Comparison of ENCODE assay signal across 15 cellular contexts in the genomic region with DNA sequence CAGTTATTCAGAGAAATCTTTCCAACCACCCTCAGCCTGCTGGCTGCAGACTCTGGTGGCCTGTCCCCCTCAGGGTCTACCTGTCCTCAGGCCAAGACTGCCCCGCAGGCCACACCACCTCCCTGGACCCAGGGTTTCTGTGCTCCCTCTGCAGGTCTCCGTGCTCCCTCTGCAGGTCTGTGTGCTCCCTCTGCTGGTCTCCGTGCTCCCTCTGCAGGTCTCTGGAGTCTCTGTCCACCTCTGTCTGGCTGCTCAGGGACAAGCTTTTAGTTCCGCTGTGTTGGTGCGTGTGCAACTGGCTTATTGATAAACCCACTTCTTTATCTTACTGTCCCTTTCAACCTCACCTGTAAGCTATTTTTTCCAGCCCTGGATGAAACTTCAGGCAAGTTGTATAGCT. TPM values are rescaled to one million over a fixed set of nuclear protein-coding genes. Genes with fewer than 3 reads are reported as not detected.
DNase-seq lines count a peak whose midpoint lies in the region; ATAC-seq and TF ChIP-seq lines count a peak whose summit lies in the region.
"Had no signal": no experiment of that assay in that cellular context is flagged by ENCODE, and none has a peak within 500 bp of the region (broad histone marks: within the 10 kb centered on the region; RNA-seq: fewer than 3 reads in every experiment).

No MANE protein-coding gene starts in this region.

- no peaks in the 10 kb centered on the region for H3K4me1 Mint-ChIP-seq in activated naive CD4-positive, alpha-beta T cell treated with anti-CD3 and anti-CD28 coated beads, Interleukin-2, amount 10 ng/mL, durations not matched to agents 7 days and 5 days
- no peaks in the 10 kb centered on the region for H3K4me1 Mint-ChIP-seq in activated naive CD4-positive, alpha-beta T cell treated with anti-CD3 and anti-CD28 coated beads for 36 hours (ENCODE audit: low read depth)
- H3K4me1 Mint-ChIP-seq: activated naive CD4-positive, alpha-beta T cell treated with anti-CD3 and anti-CD28 coated beads, Interleukin-2, amount 50 U/mL, for 24 hours had no signal

- no peaks in the 10 kb centered on the region for H3K27me3 Mint-ChIP-seq in activated naive CD4-positive, alpha-beta T cell treated with anti-CD3 and anti-CD28 coated beads, Interleukin-2, amount 10 ng/mL, durations not matched to agents 7 days and 5 days
- no peaks in the 10 kb centered on the region for H3K27me3 Mint-ChIP-seq in activated naive CD4-positive, alpha-beta T cell treated with anti-CD3 and anti-CD28 coated beads for 36 hours (ENCODE audit: low read depth)
- H3K27me3 Mint-ChIP-seq: activated naive CD4-positive, alpha-beta T cell treated with anti-CD3 and anti-CD28 coated beads, Interleukin-2, amount 50 U/mL, for 24 hours; effector memory CD8-positive, alpha-beta T cell; naive thymus-derived CD8-positive, alpha-beta T cell had no signal

- no peak for TF ChIP-seq CTCF in spleen (IDR thresholded peaks at IDR 0.05 in 8 of 11, conservative IDR thresholded peaks at IDR 0.05 in 3 of 11)
- no peak for TF ChIP-seq CTCF in heart left ventricle (IDR thresholded peaks at IDR 0.05)

- peaks cover 71% of the 10 kb centered on the region for H3K36me3 Mint-ChIP-seq in activated naive CD4-positive, alpha-beta T cell treated with anti-CD3 and anti-CD28 coated beads, Interleukin-2, amount 10 ng/mL, durations not matched to agents 7 days and 5 days
- H3K36me3 Mint-ChIP-seq in activated naive CD4-positive, alpha-beta T cell treated with anti-CD3 and anti-CD28 coated beads for 36 hours (ENCODE audit: low read depth) = peaks cover 17% of the 10 kb centered on the region

- DNase-seq in activated naive CD4-positive, alpha-beta T cell treated with anti-CD3 and anti-CD28 coated beads, Interleukin-2, amount 10 ng/mL, durations not matched to agents 7 days and 5 days = no peak
- DNase-seq in activated naive CD4-positive, alpha-beta T cell treated with anti-CD3 and anti-CD28 coated beads for 36 hours = no peak
- DNase-seq in RPMI7951 (ENCODE audit: low read depth) (peak; percentile 46), epithelial cell of prostate (ENCODE audit: low read depth, low spot score) (no peak), spleen (peak; percentile 53), SKM-1 treated with dmso at 0.1 percent for 144 hours (lab: John Stamatoyannopoulos, UW; ENCODE audit: unreplicated experiment) (no peak), heart left ventricle (no peak)
- DNase-seq: activated CD4-positive, alpha-beta T cell treated with anti-CD3 and anti-CD28 coated beads, Interleukin-2, amount 50 U/mL, for 1 hour; effector memory CD8-positive, alpha-beta T cell; naive thymus-derived CD8-positive, alpha-beta T cell; NCI-H2227 treated with DMSO at 0.1 percent for 48 hours; small intestine had no signal

- TF ChIP-seq POLR2A in spleen (IDR thresholded peaks at IDR 0.05) = no peak
- TF ChIP-seq POLR2A in heart left ventricle (IDR thresholded peaks at IDR 0.05) = no peak

- intact Hi-C loops in activated naive CD4-positive, alpha-beta T cell treated with anti-CD3 and anti-CD28 coated beads for 36 hours (cut with micrococcal nuclease) = no loop called here
- intact Hi-C loops in spleen (cut with DNase I; ENCODE audit: low total_unique reads) (no loop called here), heart left ventricle (cut with DNase I) (no loop called here)

- H3K27me3 ChIP-seq in spleen (replicated peaks in 1 of 7) = no peaks in the 10 kb centered on the region
- no peaks in the 10 kb centered on the region for H3K27me3 ChIP-seq in heart left ventricle
- H3K27me3 ChIP-seq: BLaER1 treated with 17β-estradiol and CSF1 and Interleukin-3, amounts not matched to agents 10 nM and 100 nM had no signal

- H3K4me3 Mint-ChIP-seq in activated naive CD4-positive, alpha-beta T cell treated with anti-CD3 and anti-CD28 coated beads, Interleukin-2, amount 10 ng/mL, durations not matched to agents 7 days and 5 days = no peak overlapping the region
- H3K4me3 Mint-ChIP-seq in activated naive CD4-positive, alpha-beta T cell treated with anti-CD3 and anti-CD28 coated beads for 36 hours = no peak overlapping the region
- H3K4me3 Mint-ChIP-seq: activated naive CD4-positive, alpha-beta T cell treated with anti-CD3 and anti-CD28 coated beads, Interleukin-2, amount 50 U/mL, for 24 hours; effector memory CD8-positive, alpha-beta T cell; naive thymus-derived CD8-positive, alpha-beta T cell had no signal

- H3K9me3 ChIP-seq in spleen = no peaks in the 10 kb centered on the region
- no peaks in the 10 kb centered on the region for H3K9me3 ChIP-seq in heart left ventricle
- H3K9me3 ChIP-seq: BLaER1 treated with 17β-estradiol and CSF1 and Interleukin-3, amounts not matched to agents 10 nM and 100 nM had no signal

- ATAC-seq in heart left ventricle = no peak
- ATAC-seq in HG03460 (IDR thresholded peaks at IDR 0.05; ENCODE audit: unreplicated experiment) = no peak
- ATAC-seq: effector memory CD8-positive, alpha-beta T cell; naive thymus-derived CD8-positive, alpha-beta T cell had no signal

- 84 to 97% (median 92%) methylated on average over 5 of the region's 5 CpGs for WGBS in spleen, 5 donors
- 63 to 86% (median 83%) methylated on average over 5 of the region's 5 CpGs for WGBS in heart left ventricle, 4 donors

- peaks cover 0 to 79% (median 2%) of the 10 kb centered on the region in 6 donors for H3K36me3 ChIP-seq in spleen
- H3K36me3 ChIP-seq in heart left ventricle = peaks cover 0 to 13% (median 0%) of the 10 kb centered on the region in 9 donors

- peak overlapping the region; percentile 47 for H3K27ac Mint-ChIP-seq in activated naive CD4-positive, alpha-beta T cell treated with anti-CD3 and anti-CD28 coated beads, Interleukin-2, amount 10 ng/mL, durations not matched to agents 7 days and 5 days
- H3K27ac Mint-ChIP-seq in activated naive CD4-positive, alpha-beta T cell treated with anti-CD3 and anti-CD28 coated beads for 36 hours = no peak overlapping the region
- H3K27ac Mint-ChIP-seq: activated naive CD4-positive, alpha-beta T cell treated with anti-CD3 and anti-CD28 coated beads, Interleukin-2, amount 50 U/mL, for 24 hours had no signal

- CTCF ChIA-PET in activated naive CD4-positive, alpha-beta T cell treated with anti-CD3 and anti-CD28 coated beads, Interleukin-2, amount 10 ng/mL, durations not matched to agents 7 days and 5 days (lab: Charles Lee) = interaction anchor here (1.2 to 1.3 kb wide), 2 partner anchors 22 to 268 kb away, joined by 3 to 4 read pairs; no protein-coding TSS in a partner anchor
- CTCF ChIA-PET in activated naive CD4-positive, alpha-beta T cell treated with anti-CD3 and anti-CD28 coated beads for 36 hours (lab: Charles Lee) = interaction anchor here (1.2 kb wide), 1 partner anchor 24 kb away, joined by 5 read pairs; no protein-coding TSS in a partner anchor

- peak overlapping the region; percentile 5 for H3K27ac ChIP-seq in epithelial cell of prostate
- no peak overlapping the region for H3K27ac ChIP-seq in spleen
- no peak overlapping the region for H3K27ac ChIP-seq in heart left ventricle
- H3K27ac ChIP-seq: BLaER1 treated with 17β-estradiol and CSF1 and Interleukin-3, amounts not matched to agents 10 nM and 100 nM had no signal

- no peaks in the 10 kb centered on the region for H3K4me1 ChIP-seq in spleen
- no peaks in the 10 kb centered on the region for H3K4me1 ChIP-seq in heart left ventricle

- H3K4me3 ChIP-seq in spleen (no peak overlapping the region), heart left ventricle (no peak overlapping the region)
- H3K4me3 ChIP-seq: BLaER1 treated with 17β-estradiol and CSF1 and Interleukin-3, amounts not matched to agents 10 nM and 100 nM had no signal

- no peaks in the 10 kb centered on the region for H3K9me3 Mint-ChIP-seq in activated naive CD4-positive, alpha-beta T cell treated with anti-CD3 and anti-CD28 coated beads, Interleukin-2, amount 10 ng/mL, durations not matched to agents 7 days and 5 days
- H3K9me3 Mint-ChIP-seq in activated naive CD4-positive, alpha-beta T cell treated with anti-CD3 and anti-CD28 coated beads for 36 hours = no peaks in the 10 kb centered on the region
- H3K9me3 Mint-ChIP-seq: activated naive CD4-positive, alpha-beta T cell treated with anti-CD3 and anti-CD28 coated beads, Interleukin-2, amount 50 U/mL, for 24 hours; effector memory CD8-positive, alpha-beta T cell had no signal

RNA-seq across cellular contexts. Expression of gene BDH1, which starts 30.1 kb away (rescaled TPM):
- total RNA-seq in activated naive CD4-positive, alpha-beta T cell treated with anti-CD3 and anti-CD28 coated beads for 36 hours = 10 to 100 TPM; 70.7 to 71.2 TPM
- 13.1 and 14.5 TPM in 2 replicates for total RNA-seq in RPMI7951 (2014; rRNA removed; shearing (Covaris generic))
- total RNA-seq in spleen (10 to 100 TPM; 11.5 to 24.6 (median 17.8) TPM), heart left ventricle (100 to 1,000 TPM in 3 of 9 donors, 10 to 100 TPM in 6; 28.5 to 114 (median 72.3) TPM)
- polyA plus RNA-seq in spleen (10 to 100 TPM; 14.3 to 17.7 (median 17.3) TPM), heart left ventricle (10 to 100 TPM; 19.5 to 91.9 TPM)

Comparison
In these comparisons a context has a peak if more than half of its experiments do, and no peak if none do; other contexts are left out.
1. DNase-seq: peak in RPMI7951 (single experiment) and spleen (single experiment); none in activated naive CD4-positive, alpha-beta T cell treated with anti-CD3 and anti-CD28 coated beads, Interleukin-2, amount 10 ng/mL, durations not matched to agents 7 days and 5 days (single experiment), activated naive CD4-positive, alpha-beta T cell treated with anti-CD3 and anti-CD28 coated beads for 36 hours (single experiment), epithelial cell of prostate (single experiment), SKM-1 treated with dmso at 0.1 percent for 144 hours (single experiment) and heart left ventricle (0 of 5).